8 cellular contexts compared by ENCODE assay signal in the genomic region with DNA sequence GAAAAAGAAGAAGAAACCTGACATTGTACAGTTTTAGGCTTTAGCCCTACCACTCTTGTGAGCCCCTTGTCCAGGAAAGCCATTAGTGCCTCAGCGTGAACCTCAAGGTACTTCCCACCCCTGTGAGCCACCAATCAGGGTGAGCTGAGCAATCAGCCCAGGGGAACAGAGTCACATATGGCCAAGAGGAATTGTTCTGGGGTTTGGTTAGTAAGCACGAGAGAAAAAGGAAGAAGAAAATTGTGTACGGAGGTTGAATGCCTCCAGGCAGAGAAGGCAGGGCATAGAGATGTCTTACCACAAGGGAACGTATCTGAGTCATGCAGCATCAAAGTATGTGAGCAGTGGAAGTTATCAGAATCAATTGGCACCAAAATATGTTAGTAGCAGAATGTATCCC. TPM values are rescaled to one million over a fixed set of nuclear protein-coding genes. Genes with fewer than 3 reads are reported as not detected.
A peak's percentile ranks its signal among the peaks of the same experiment; 100 is the strongest.
DNase-seq lines count a peak whose midpoint lies in the region; ATAC-seq lines count a peak whose summit lies in the region.

No MANE protein-coding gene starts in this region.

- no peaks in the 10 kb centered on the region for H3K36me3 Mint-ChIP-seq in activated T-helper 17 cell treated with anti-CD3 and anti-CD28 coated beads, Interleukin-2, amount 50 U/mL, for 72 hours (ENCODE audit: low read depth)
- H3K36me3 Mint-ChIP-seq in naive B cell: no peaks in the 10 kb centered on the region

- no peaks in the 10 kb centered on the region for H3K4me1 Mint-ChIP-seq in activated T-helper 17 cell treated with anti-CD3 and anti-CD28 coated beads, Interleukin-2, amount 50 U/mL, for 72 hours
- H3K4me1 Mint-ChIP-seq in naive B cell: peaks cover 8 to 15% (median 13%) of the 10 kb centered on the region in 3 donors

- DNase-seq in GM04504 (ENCODE audit: low read depth) (peak; percentile 44), HPDE6-E6E7 (ENCODE audit: extremely low spot score) (peak; percentile 14), naive B cell (no peak), NCI-H526 (lab: John Stamatoyannopoulos, UW) (no peak), midbrain (lab: John Stamatoyannopoulos, UW) (no peak)
- DNase-seq in stimulated activated CD4-positive, alpha-beta T cell treated with anti-CD3 and anti-CD28 coated beads, Interleukin-15, amount 100 ng/mL, for 24 hours: no peak
- DNase-seq in stimulated activated CD4-positive, alpha-beta T cell treated with anti-CD3 and anti-CD28 coated beads, Interleukin-1b, Interleukin-23, amount 100 ng/mL, for 48 hours: no peak

- no peaks in the 10 kb centered on the region for H3K27me3 Mint-ChIP-seq in activated T-helper 17 cell treated with anti-CD3 and anti-CD28 coated beads, Interleukin-2, amount 50 U/mL, for 72 hours
- no peaks in the 10 kb centered on the region for H3K27me3 Mint-ChIP-seq in naive B cell

- no peaks in the 10 kb centered on the region for H3K9me3 Mint-ChIP-seq in activated T-helper 17 cell treated with anti-CD3 and anti-CD28 coated beads, Interleukin-2, amount 50 U/mL, for 72 hours
- H3K9me3 Mint-ChIP-seq in naive B cell: no peaks in the 10 kb centered on the region

- H3K4me3 Mint-ChIP-seq in activated T-helper 17 cell treated with anti-CD3 and anti-CD28 coated beads, Interleukin-2, amount 50 U/mL, for 72 hours: no peak overlapping the region
- H3K4me3 Mint-ChIP-seq in naive B cell: peak overlapping the region in 4 of 8 donors; percentile 20 to 62 (median 52)

- H3K27ac Mint-ChIP-seq in activated T-helper 17 cell treated with anti-CD3 and anti-CD28 coated beads, Interleukin-2, amount 50 U/mL, for 72 hours: no peak overlapping the region
- H3K27ac Mint-ChIP-seq in naive B cell: no peak overlapping the region

- ATAC-seq in activated T-helper 17 cell treated with anti-CD3 and anti-CD28 coated beads, Interleukin-2, amount 50 U/mL, for 72 hours (replicated peaks): peak; percentile 73
- ATAC-seq in naive B cell (ENCODE audit: low read depth in 2 of 2): peak; percentile 65 to 74

RNA-seq across cellular contexts. Expression of a gene that starts 33.0 kb away (rescaled TPM):
- total RNA-seq in activated T-helper 17 cell treated with anti-CD3 and anti-CD28 coated beads, Interleukin-2, amount 50 U/mL, for 72 hours: 1 to 10 TPM; 8.2 to 8.9 TPM
- polyA plus RNA-seq in naive B cell (ENCODE audit: low read depth in 6 of 6): 10 to 100 TPM; 13.1 to 18.2 (median 15.1) TPM

Comparison
In these comparisons a context has a peak if more than half of its experiments do, and no peak if none do; other contexts are left out.
1. DNase-seq: peak in GM04504 (single experiment) and HPDE6-E6E7 (single experiment); none in naive B cell (single experiment), stimulated activated CD4-positive, alpha-beta T cell treated with anti-CD3 and anti-CD28 coated beads, Interleukin-15, amount 100 ng/mL, for 24 hours (single experiment), NCI-H526 (0 of 2), midbrain (single experiment) and stimulated activated CD4-positive, alpha-beta T cell treated with anti-CD3 and anti-CD28 coated beads, Interleukin-1b, Interleukin-23, amount 100 ng/mL, for 48 hours (single experiment).